ENCODE assay signal across 17 cellular contexts in the genomic region with DNA sequence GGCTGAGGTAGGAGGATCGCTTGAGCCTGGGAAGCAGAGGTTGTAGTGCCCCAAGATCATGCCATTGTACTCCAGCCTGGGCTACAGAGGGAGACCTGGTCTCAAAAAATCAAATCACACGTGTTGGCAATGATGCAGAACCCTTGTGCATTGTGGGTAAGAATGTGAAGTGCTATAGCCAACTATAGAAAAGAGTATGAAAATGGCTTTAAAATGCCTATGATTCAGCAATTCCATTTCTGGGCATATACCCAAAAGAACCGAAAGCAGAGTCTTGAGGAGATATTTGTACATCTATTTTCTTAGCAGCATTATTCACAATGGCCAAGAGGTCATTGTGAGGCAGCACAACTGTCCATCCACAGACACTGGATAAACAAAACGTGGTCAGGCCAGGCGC. TPM values are rescaled to one million over a fixed set of nuclear protein-coding genes. Genes with fewer than 3 reads are reported as not detected.
DNase-seq lines count a peak whose midpoint lies in the region; ATAC-seq and TF ChIP-seq lines count a peak whose summit lies in the region.
"Had no signal": no experiment of that assay in that cellular context is flagged by ENCODE, and none has a peak within 500 bp of the region (broad histone marks: within the 10 kb centered on the region; RNA-seq: fewer than 3 reads in every experiment).

No MANE protein-coding gene starts in this region.

- no peak overlapping the region for H3K4me3 ChIP-seq in cardiac fibroblast (replicated peaks in 1 of 2; ENCODE audit: low read depth in 2 of 2, low read length in 2 of 2)
- H3K4me3 ChIP-seq: colonic mucosa, heart left ventricle, lung, pancreas had no signal

- DNase-seq in AG08396 (ENCODE audit: low spot score) (peak; percentile 66), LHCN-M2 (ENCODE audit: low read depth) (peak; percentile 81), cardiac fibroblast (ENCODE audit: low read depth in 2 of 2) (peak; percentile 94 to 97), myocyte (ENCODE audit: low read depth) (peak; percentile 46), NCI-H1092 (lab: John Stamatoyannopoulos, UW) (no peak), NCI-H446 treated with DMSO at 0.1 percent for 48 hours (lab: John Stamatoyannopoulos, UW) (no peak)
- no peak for DNase-seq in stimulated activated CD4-positive, alpha-beta T cell treated with anti-CD3 and anti-CD28 coated beads, Interleukin-4, amount 100 ng/mL, for 4 hours
- DNase-seq: activated CD4-positive, alpha-beta T cell treated with anti-CD3 and anti-CD28 coated beads, Interleukin-2, amount 10 ng/mL, durations not matched to agents 24 days and 14 days; activated gamma-delta T cell; colonic mucosa; COR-L47; heart left ventricle; stimulated activated naive CD4-positive, alpha-beta T cell treated with Interleukin-2 at 50 U/mL for 16 hours; SW 1271 had no signal

- TF ChIP-seq CTCF in cardiac fibroblast (IDR thresholded peaks at IDR 0.05; ENCODE audit: low read depth, low read length): no peak

- ATAC-seq in GM18498 (IDR thresholded peaks at IDR 0.05; ENCODE audit: unreplicated experiment): no peak
- ATAC-seq: heart left ventricle, pancreas had no signal

RNA-seq across cellular contexts. Expression of a gene that starts 2.6 kb away (rescaled TPM):
- total RNA-seq in LHCN-M2 (2014; rRNA removed) (293 and 313 TPM in 2 replicates), myocyte (310 and 645 TPM in 2 replicates)
- polyA plus RNA-seq in LHCN-M2 (2012): 189 TPM
- polyA plus RNA-seq in myocyte (2012): 414 TPM

RNA-seq across cellular contexts. Expression of a gene that starts 23.4 kb away (rescaled TPM):
- total RNA-seq in LHCN-M2 (2014; rRNA removed) (2.4 and 4.8 TPM in 2 replicates), myocyte (3.0 and 4.3 TPM in 2 replicates)
- polyA plus RNA-seq in LHCN-M2 (2012): 6.4 TPM
- polyA plus RNA-seq in myocyte (2012): 8.1 TPM

RNA-seq across cellular contexts. Expression of a gene that starts 56.2 kb away (rescaled TPM):
- total RNA-seq in LHCN-M2 (2014; rRNA removed) (3.5 and 7.1 TPM in 2 replicates), myocyte (1.7 and 1.8 TPM in 2 replicates)
- 3.2 TPM for polyA plus RNA-seq in LHCN-M2 (2012)
- polyA plus RNA-seq in myocyte (2012): 6.8 TPM
- total RNA-seq: activated CD4-positive, alpha-beta T cell treated with anti-CD3 and anti-CD28 coated beads, Interleukin-2, amount 10 ng/mL, durations not matched to agents 24 days and 14 days had no signal

Comparison
In these comparisons a context has a peak if more than half of its experiments do, and no peak if none do; other contexts are left out.
1. DNase-seq: peak in AG08396 (single experiment), LHCN-M2 (single experiment), cardiac fibroblast (2 of 2) and myocyte (single experiment); none in NCI-H1092 (single experiment), stimulated activated CD4-positive, alpha-beta T cell treated with anti-CD3 and anti-CD28 coated beads, Interleukin-4, amount 100 ng/mL, for 4 hours (0 of 2) and NCI-H446 treated with DMSO at 0.1 percent for 48 hours (single experiment).